ENCODE assay signal across 19 cellular contexts in genomic region chr5:157510682-157511081, GRCh38. TPM values are rescaled to one million over a fixed set of nuclear protein-coding genes. Genes with fewer than 3 reads are reported as not detected.
A peak's percentile ranks its signal among the peaks of the same experiment; 100 is the strongest.
DNase-seq lines count a peak whose midpoint lies in the region; ATAC-seq and TF ChIP-seq lines count a peak whose summit lies in the region.
"Had no signal": no experiment of that assay in that cellular context is flagged by ENCODE, and none has a peak within 500 bp of the region (broad histone marks: within the 10 kb centered on the region; RNA-seq: fewer than 3 reads in every experiment).

No MANE protein-coding gene starts in this region.

- H3K79me2 ChIP-seq in ACC112 (ENCODE audit: control insufficient read depth, insufficient read depth, low read length, unreplicated experiment): no peaks in the 10 kb centered on the region

- TF ChIP-seq POLR2A in gastroesophageal sphincter (IDR thresholded peaks at IDR 0.05): no peak

- peak overlapping the region; percentile 70 for H3K9ac ChIP-seq in skeletal muscle satellite cell (ENCODE audit: low read depth, low read length)

- no peaks in the 10 kb centered on the region for H3K27me3 ChIP-seq in ACC112 (ENCODE audit: insufficient read depth, low read length)
- no peaks in the 10 kb centered on the region for H3K27me3 ChIP-seq in SJCRH30
- no peaks in the 10 kb centered on the region for H3K27me3 ChIP-seq in gastroesophageal sphincter
- H3K27me3 ChIP-seq in skeletal muscle satellite cell (ENCODE audit: control insufficient read depth, insufficient read depth, low read length): no peaks in the 10 kb centered on the region
- H3K27me3 ChIP-seq: Peyer's patch had no signal

- no peak overlapping the region for H2AFZ ChIP-seq in ACC112 (ENCODE audit: low read length, unreplicated experiment)

- H3K4me3 ChIP-seq in ACC112 (ENCODE audit: low read depth, low read length) (no peak overlapping the region), SJCRH30 (no peak overlapping the region), gastroesophageal sphincter (no peak overlapping the region), skeletal muscle satellite cell (ENCODE audit: low read length) (no peak overlapping the region)
- H3K4me3 ChIP-seq: Peyer's patch had no signal

- no peak for TF ChIP-seq CTCF in gastroesophageal sphincter (IDR thresholded peaks at IDR 0.05)

- 76 to 81% methylated on average over 5 of the region's 5 CpGs for WGBS in gastroesophageal sphincter (ENCODE audit: low coverage in 1 of 2), 2 donors

- ATAC-seq in gastroesophageal sphincter (no peak), HG03159 (IDR thresholded peaks at IDR 0.05; ENCODE audit: unreplicated experiment) (no peak)
- ATAC-seq: activated CD8-positive, alpha-beta T cell treated with anti-CD3 and anti-CD28 coated beads, Interleukin-2, amount 10 ng/mL, durations not matched to agents 7 days and 5 days; left cardiac atrium; naive thymus-derived CD4-positive, alpha-beta T cell had no signal

- no peak overlapping the region for H3K4me2 ChIP-seq in skeletal muscle satellite cell (ENCODE audit: low read length)

- H3K27ac ChIP-seq in ACC112 (ENCODE audit: low read depth, low read length) (peak overlapping the region; percentile 75; the same call in 1 of the 2 replicates), SJCRH30 (peak overlapping the region; percentile 84), gastroesophageal sphincter (peak overlapping the region; percentile 86 to 88 (median 88))

- H3K9me3 ChIP-seq in SJCRH30 (replicated peaks): no peaks in the 10 kb centered on the region
- no peaks in the 10 kb centered on the region for H3K9me3 ChIP-seq in gastroesophageal sphincter
- H3K9me3 ChIP-seq in skeletal muscle satellite cell (replicated peaks; ENCODE audit: low read length): no peaks in the 10 kb centered on the region
- H3K9me3 ChIP-seq: Peyer's patch had no signal

- no peak for TF ChIP-seq EP300 in gastroesophageal sphincter (IDR thresholded peaks at IDR 0.05)

- no peak for DNase-seq in SJCRH30
- no peak for DNase-seq in NCI-H1048 (lab: John Stamatoyannopoulos, UW)
- no peak for DNase-seq in H4 (ENCODE audit: low spot score)
- no peak for DNase-seq in stimulated activated CD4-positive, alpha-beta T cell treated with anti-CD3 and anti-CD28 coated beads, Interleukin-12 subunit alpha, Interleukin-12 subunit beta, amount 100 ng/mL, for 4 hours
- DNase-seq: activated CD8-positive, alpha-beta T cell treated with anti-CD3 and anti-CD28 coated beads, Interleukin-2, amount 10 ng/mL, durations not matched to agents 7 days and 5 days; COR-L47; GDM1; H9; hypothalamus; left cardiac atrium; naive thymus-derived CD4-positive, alpha-beta T cell; NCI-H748 treated with DMSO at 0.1 percent for 48 hours; Peyer's patch; retina; stimulated activated CD4-positive, alpha-beta T cell treated with anti-CD3 and anti-CD28 coated beads, Interleukin-4, amount 100 ng/mL, for 24 hours had no signal

- no peaks in the 10 kb centered on the region for H3K36me3 ChIP-seq in ACC112 (ENCODE audit: insufficient read depth, low read length)
- H3K36me3 ChIP-seq in SJCRH30: peaks cover 29% of the 10 kb centered on the region
- peaks cover 0 to 46% of the 10 kb centered on the region in 2 donors for H3K36me3 ChIP-seq in gastroesophageal sphincter
- peaks cover 33% of the 10 kb centered on the region for H3K36me3 ChIP-seq in skeletal muscle satellite cell (ENCODE audit: insufficient read depth, low read length)

- H3K4me1 ChIP-seq in ACC112 (ENCODE audit: control insufficient read depth, insufficient read depth, low read length, unreplicated experiment) (peaks cover 38% of the 10 kb centered on the region), SJCRH30 (peaks cover 66% of the 10 kb centered on the region), gastroesophageal sphincter (peaks cover 15 to 88% (median 19%) of the 10 kb centered on the region in 3 donors), skeletal muscle satellite cell (ENCODE audit: control insufficient read depth, insufficient read depth, low read length) (peaks cover 60% of the 10 kb centered on the region)

RNA-seq across cellular contexts. Expression of gene NIPAL4, which starts 50.7 kb away (rescaled TPM):
- not detected in 2 replicates for total RNA-seq in SJCRH30 (2014; rRNA removed; shearing (Covaris generic))
- total RNA-seq in gastroesophageal sphincter: 1 to 10 TPM; 1.2 to 4.8 (median 2.7) TPM
- total RNA-seq in skeletal muscle satellite cell (2012; rRNA removed): 0.22 TPM in 1 of 2 replicates, not detected in the other
- not detected in 2 replicates for total RNA-seq in H4 (2014; rRNA removed; shearing (Covaris generic))
- total RNA-seq: activated CD8-positive, alpha-beta T cell treated with anti-CD3 and anti-CD28 coated beads, Interleukin-2, amount 10 ng/mL, durations not matched to agents 7 days and 5 days; H9; Peyer's patch had no signal
